10 cellular contexts compared by ENCODE assay signal in genomic region chr3:128491071-128491899, GRCh38. TPM values are rescaled to one million over a fixed set of nuclear protein-coding genes. Genes with fewer than 3 reads are reported as not detected.
DNase-seq lines count a peak whose midpoint lies in the region; ATAC-seq and TF ChIP-seq lines count a peak whose summit lies in the region.
"Had no signal": no experiment of that assay in that cellular context is flagged by ENCODE, and none has a peak within 500 bp of the region (broad histone marks: within the 10 kb centered on the region; RNA-seq: fewer than 3 reads in every experiment).

No MANE protein-coding gene starts in this region.

- no peaks in the 10 kb centered on the region; the same call in 1 of the 2 replicates for H4K20me1 ChIP-seq in PC-9 (ENCODE audit: insufficient read depth)

- no peak overlapping the region for H3K27ac Mint-ChIP-seq in activated CD4-positive, alpha-beta T cell treated with anti-CD3 and anti-CD28 coated beads, Interleukin-2, amount 10 ng/mL, durations not matched to agents 24 days and 14 days
- H3K27ac Mint-ChIP-seq: T-helper 2 cell treated with Interferon-gamma antibody and Interleukin-4, amounts not matched to agents 5 μg/mL and 100 μg/mL, for 36 hours had no signal

- peaks cover 12% of the 10 kb centered on the region for H3K4me1 ChIP-seq in PC-9 (replicated peaks; ENCODE audit: insufficient read depth)
- peaks cover 10 to 72% (median 57%) of the 10 kb centered on the region in 9 donors for H3K4me1 ChIP-seq in heart right ventricle

- no peaks in the 10 kb centered on the region for H3K36me3 Mint-ChIP-seq in activated CD4-positive, alpha-beta T cell treated with anti-CD3 and anti-CD28 coated beads, Interleukin-2, amount 10 ng/mL, durations not matched to agents 24 days and 14 days (ENCODE audit: low read depth)
- H3K36me3 Mint-ChIP-seq: activated naive CD4-positive, alpha-beta T cell treated with anti-CD3 and anti-CD28 coated beads, Interleukin-2, amount 50 U/mL, for 72 hours had no signal

- H3F3A ChIP-seq in PC-9 (ENCODE audit: insufficient read depth, low read depth): no peaks in the 10 kb centered on the region; the same call in 1 of the 2 replicates

- CTCF ChIA-PET in PC-9 (lab: Charles Lee): interaction anchor here (0.6 kb wide), 2 partner anchors 46 to 75 kb away, joined by 3 read pairs; no protein-coding TSS in a partner anchor

- peak overlapping the region; percentile 87; the same call in 1 of the 2 replicates for H3K4me2 ChIP-seq in PC-9

- no peak overlapping the region for H2AFZ ChIP-seq in PC-9

- ATAC-seq in heart right ventricle (no peak), sciatic nerve (no peak), GM18870 (IDR thresholded peaks at IDR 0.05; ENCODE audit: unreplicated experiment) (no peak), GM21381 (IDR thresholded peaks at IDR 0.05; ENCODE audit: unreplicated experiment) (no peak)
- ATAC-seq: activated naive CD4-positive, alpha-beta T cell treated with anti-CD3 and anti-CD28 coated beads, Interleukin-2, amount 50 U/mL, for 72 hours had no signal

- H3K9me2 ChIP-seq in PC-9 (ENCODE audit: insufficient read depth): no peaks in the 10 kb centered on the region

- DNase-seq in activated CD4-positive, alpha-beta T cell treated with anti-CD3 and anti-CD28 coated beads, Interleukin-2, amount 10 ng/mL, durations not matched to agents 24 days and 14 days: peak; percentile 65
- no peak for DNase-seq in activated CD4-positive, alpha-beta T cell treated with anti-CD3 and anti-CD28 coated beads, Interleukin-2, amount 50 U/mL, for 48 hours
- DNase-seq in PC-9 (no peak), heart right ventricle (no peak), sciatic nerve (ENCODE audit: low spot score) (peak; percentile 46), substantia nigra (lab: John Stamatoyannopoulos, UW) (no peak)

- POLR2A ChIA-PET in PC-9 (lab: Charles Lee; ENCODE audit: unreplicated experiment): interaction anchor here (0.5 kb wide), 1 partner anchor 57 kb away, joined by 4 read pairs; no protein-coding TSS in a partner anchor

- peaks cover 67% of the 10 kb centered on the region for H3K27me3 Mint-ChIP-seq in activated CD4-positive, alpha-beta T cell treated with anti-CD3 and anti-CD28 coated beads, Interleukin-2, amount 10 ng/mL, durations not matched to agents 24 days and 14 days

- H3K4me3 ChIP-seq in PC-9 (no peak overlapping the region; the same call in 1 of the 2 replicates), heart right ventricle (peak overlapping the region; percentile 57 to 85 (median 67))

- TF ChIP-seq CTCF in PC-9 (conservative IDR thresholded peaks at IDR 0.05) (no peak), heart right ventricle (IDR thresholded peaks at IDR 0.05) (no peak)

- H3K27ac ChIP-seq in PC-9 (no peak overlapping the region), heart right ventricle (peak overlapping the region in 5 of 10 donors; percentile 87 to 98 (median 96)), substantia nigra (ENCODE audit: low read depth, low read length, poor library complexity, severe bottlenecking) (no peak overlapping the region)

- WGBS in heart right ventricle, 2 donors: 27 to 37% methylated on average over 34 of the region's 34 CpGs

- H3K9me3 Mint-ChIP-seq in activated CD4-positive, alpha-beta T cell treated with anti-CD3 and anti-CD28 coated beads, Interleukin-2, amount 10 ng/mL, durations not matched to agents 24 days and 14 days: no peaks in the 10 kb centered on the region
- H3K9me3 Mint-ChIP-seq: activated naive CD4-positive, alpha-beta T cell treated with anti-CD3 and anti-CD28 coated beads, Interleukin-2, amount 50 U/mL, for 72 hours; T-helper 2 cell treated with Interferon-gamma antibody and Interleukin-4, amounts not matched to agents 5 μg/mL and 100 μg/mL, for 36 hours had no signal

- no peaks in the 10 kb centered on the region for H3K27me3 ChIP-seq in PC-9 (ENCODE audit: insufficient read depth, low read depth)
- peaks cover 13 to 100% (median 73%) of the 10 kb centered on the region in 7 donors for H3K27me3 ChIP-seq in heart right ventricle

- peaks cover 10% of the 10 kb centered on the region for H3K4me1 Mint-ChIP-seq in activated CD4-positive, alpha-beta T cell treated with anti-CD3 and anti-CD28 coated beads, Interleukin-2, amount 10 ng/mL, durations not matched to agents 24 days and 14 days

- H3K79me2 ChIP-seq in PC-9 (ENCODE audit: low read depth): peaks cover 26% of the 10 kb centered on the region

- H3K9me3 ChIP-seq in PC-9 (ENCODE audit: insufficient read depth, low read depth) (no peaks in the 10 kb centered on the region), heart right ventricle (no peaks in the 10 kb centered on the region)

- BruUV-seq in PC-9 (replicated peaks; lab: Mats Ljungman, UMichigan): no TSS peak

- intact Hi-C loops in activated CD4-positive, alpha-beta T cell treated with anti-CD3 and anti-CD28 coated beads, Interleukin-2, amount 10 ng/mL, durations not matched to agents 24 days and 14 days (cut with micrococcal nuclease): loop anchor here (1.0 to 10.0 kb wide), 2 partner anchors 8 to 1114 kb away; partner anchors contain the start of gene PLXND1
- intact Hi-C loops in PC-9 (cut with micrococcal nuclease; ENCODE audit: unreplicated experiment) (no loop called here), heart right ventricle (cut with DNase I) (loop anchor here in 7 of 10 donors (5.0 to 10.0 kb wide), 6 partner anchors 176 to 406 kb away; no protein-coding TSS in a partner anchor), sciatic nerve (cut with DNase I) (no loop called here)

- H3K4me3 Mint-ChIP-seq in activated CD4-positive, alpha-beta T cell treated with anti-CD3 and anti-CD28 coated beads, Interleukin-2, amount 10 ng/mL, durations not matched to agents 24 days and 14 days: no peak overlapping the region
- H3K4me3 Mint-ChIP-seq: T-helper 2 cell treated with Interferon-gamma antibody and Interleukin-4, amounts not matched to agents 5 μg/mL and 100 μg/mL, for 36 hours had no signal

- no peaks in the 10 kb centered on the region for H3K36me3 ChIP-seq in PC-9 (ENCODE audit: low read depth)
- H3K36me3 ChIP-seq in heart right ventricle: peaks cover 0 to 6% (median 0%) of the 10 kb centered on the region in 9 donors

RNA-seq across cellular contexts. Expression of gene GATA2, which starts 1.7 kb away (rescaled TPM):
- not detected in 2 replicates for total RNA-seq in activated CD4-positive, alpha-beta T cell treated with anti-CD3 and anti-CD28 coated beads, Interleukin-2, amount 10 ng/mL, durations not matched to agents 24 days and 14 days
- total RNA-seq in PC-9 (2021): 29.0 and 36.9 TPM in 2 replicates
- total RNA-seq in heart right ventricle: 10 to 100 TPM in 7 of 10 donors, 1 to 10 TPM in 3; 6.8 to 21.4 (median 10.7) TPM
- 10 to 100 TPM; 16.0 to 29.8 TPM for polyA plus RNA-seq in heart right ventricle
- total RNA-seq in sciatic nerve: 23.5 TPM

RNA-seq across cellular contexts. Expression of gene DNAJB8, which starts 24.6 kb away (rescaled TPM):
- not detected in 2 replicates for total RNA-seq in activated CD4-positive, alpha-beta T cell treated with anti-CD3 and anti-CD28 coated beads, Interleukin-2, amount 10 ng/mL, durations not matched to agents 24 days and 14 days
- total RNA-seq in PC-9 (2021): not detected in 2 replicates
- not detected for total RNA-seq in heart right ventricle
- polyA plus RNA-seq in heart right ventricle: not detected
- total RNA-seq in sciatic nerve: not detected
- total RNA-seq: activated naive CD4-positive, alpha-beta T cell treated with anti-CD3 and anti-CD28 coated beads, Interleukin-2, amount 50 U/mL, for 72 hours had no signal

Comparison
In these comparisons a context has a peak if more than half of its experiments do, and no peak if none do; other contexts are left out.
1. DNase-seq: peak in activated CD4-positive, alpha-beta T cell treated with anti-CD3 and anti-CD28 coated beads, Interleukin-2, amount 10 ng/mL, durations not matched to agents 24 days and 14 days (single experiment) and sciatic nerve (single experiment); none in activated CD4-positive, alpha-beta T cell treated with anti-CD3 and anti-CD28 coated beads, Interleukin-2, amount 50 U/mL, for 48 hours (0 of 2), PC-9 (0 of 2), heart right ventricle (0 of 2) and substantia nigra (0 of 49).
2. intact Hi-C loops: an anchor here in activated CD4-positive, alpha-beta T cell treated with anti-CD3 and anti-CD28 coated beads, Interleukin-2, amount 10 ng/mL, durations not matched to agents 24 days and 14 days (1.0 to 10.0 kb wide) and heart right ventricle (5.0 to 10.0 kb wide); none called in PC-9 and sciatic nerve.